In genomic region chr19:2804156-2805004, GRCh38 we compare ENCODE assay signal across 19 cellular contexts. TPM values are rescaled to one million over a fixed set of nuclear protein-coding genes. Genes with fewer than 3 reads are reported as not detected.
DNase-seq lines count a peak whose midpoint lies in the region; ATAC-seq and TF ChIP-seq lines count a peak whose summit lies in the region.
"Had no signal": no experiment of that assay in that cellular context is flagged by ENCODE, and none has a peak within 500 bp of the region (broad histone marks: within the 10 kb centered on the region; RNA-seq: fewer than 3 reads in every experiment).

No MANE protein-coding gene starts in this region.

- no peak overlapping the region for H3K4ac ChIP-seq in trophoblast cell (ENCODE audit: low read depth, low read length)

- H3K4me3 Mint-ChIP-seq in activated naive CD8-positive, alpha-beta T cell treated with anti-CD3 and anti-CD28 coated beads, Interleukin-2, amount 50 U/mL, for 24 hours, result no peak overlapping the region

- H3K79me2 ChIP-seq in SK-N-SH (ENCODE audit: insufficient read depth) (no peaks in the 10 kb centered on the region), trophoblast cell (ENCODE audit: control insufficient read depth, insufficient read depth, low read length, poor library complexity) (no peaks in the 10 kb centered on the region)

- H4K20me1 ChIP-seq in SK-N-SH (ENCODE audit: insufficient read depth), result no peaks in the 10 kb centered on the region

- no peaks in the 10 kb centered on the region for H3F3A ChIP-seq in SK-N-SH (replicated peaks; ENCODE audit: insufficient read depth)

- H3K14ac ChIP-seq in trophoblast cell (ENCODE audit: low read length), result no peak overlapping the region

- DNase-seq in SK-N-SH (peak; percentile 15), GM19238 (ENCODE audit: insufficient read length, low spot score) (peak; percentile 7), trophoblast cell (no peak), HEK293T (ENCODE audit: extremely low spot score) (no peak), tibial artery (no peak)
- DNase-seq in activated naive CD8-positive, alpha-beta T cell treated with anti-CD3 and anti-CD28 coated beads, Interleukin-2, amount 50 U/mL, for 24 hours, result no peak
- DNase-seq: GM23248, NCI-H1048, NCI-H1436 treated with DMSO at 0.1 percent for 48 hours, NCI-H2081 treated with DMSO at 0.1 percent for 48 hours, NCI-H510A, NCI-H774, PC-3, SJCRH30 had no signal

- peak overlapping the region; percentile 8 for H3K18ac ChIP-seq in trophoblast cell (ENCODE audit: low read length)

- H3K36me3 ChIP-seq in SK-N-SH (replicated peaks in 1 of 2; ENCODE audit: control insufficient read depth in 1 of 2, insufficient read depth in 2 of 2, low read length in 1 of 2), result peaks cover 4 to 68% of the 10 kb centered on the region in 2 experiments
- H3K36me3 ChIP-seq in trophoblast cell (ENCODE audit: control insufficient read depth in 1 of 2, insufficient read depth in 2 of 2, low read length in 2 of 2), result peaks cover 84 to 87% of the 10 kb centered on the region in 2 experiments
- peaks cover 9 to 98% (median 65%) of the 10 kb centered on the region in 3 donors for H3K36me3 ChIP-seq in tibial artery

- intact Hi-C loops in tibial artery (cut with DNase I; ENCODE audit: low total_unique reads), result no loop called here

- H3K9ac ChIP-seq in SK-N-SH (no peak overlapping the region), trophoblast cell (ENCODE audit: low read length) (no peak overlapping the region)
- H3K9ac ChIP-seq: GM23248, KMS-11 had no signal

- CTCF ChIA-PET in SK-N-SH (lab: Yijun Ruan, JAX) (interaction anchor here (1.2 to 1.3 kb wide), 2 partner anchors 11 to 55 kb away, joined by 3 read pairs; no protein-coding TSS in a partner anchor), HEK293T (lab: Yijun Ruan, JAX) (no interaction called here)

- H3K4me1 Mint-ChIP-seq in activated naive CD8-positive, alpha-beta T cell treated with anti-CD3 and anti-CD28 coated beads, Interleukin-2, amount 50 U/mL, for 24 hours, result peaks cover 19% of the 10 kb centered on the region

- no peaks in the 10 kb centered on the region for H3K9me2 ChIP-seq in SK-N-SH

- no peak overlapping the region for H3K4me2 ChIP-seq in SK-N-SH
- H3K4me2 ChIP-seq in trophoblast cell (ENCODE audit: low read length), result no peak overlapping the region
- H3K4me2 ChIP-seq: KMS-11 had no signal

- peaks cover 42% of the 10 kb centered on the region for H3K36me3 Mint-ChIP-seq in activated naive CD8-positive, alpha-beta T cell treated with anti-CD3 and anti-CD28 coated beads, Interleukin-2, amount 50 U/mL, for 24 hours (ENCODE audit: low read depth)

- ATAC-seq in SK-N-SH treated with all-trans-retinoic acid at 6 μM for 48 hours (no peak), GM19023 (IDR thresholded peaks at IDR 0.05; ENCODE audit: unreplicated experiment) (no peak)
- ATAC-seq in activated naive CD8-positive, alpha-beta T cell treated with anti-CD3 and anti-CD28 coated beads, Interleukin-2, amount 50 U/mL, for 24 hours, result no peak
- ATAC-seq: PC-3 had no signal

- no peak overlapping the region for H2AK5ac ChIP-seq in trophoblast cell (ENCODE audit: low read length)

- H3K27me3 ChIP-seq in SK-N-SH (ENCODE audit: insufficient read depth), result no peaks in the 10 kb centered on the region
- H3K27me3 ChIP-seq in trophoblast cell (ENCODE audit: insufficient read depth, low read length), result no peaks in the 10 kb centered on the region
- no peaks in the 10 kb centered on the region for H3K27me3 ChIP-seq in tibial artery
- H3K27me3 ChIP-seq: SJCRH30 had no signal

- H3K27ac ChIP-seq in SK-N-SH (ENCODE audit: low read depth in 2 of 2, low read length in 1 of 2), result no peak overlapping the region
- H3K27ac ChIP-seq in trophoblast cell (ENCODE audit: low read depth, low read length), result no peak overlapping the region
- H3K27ac ChIP-seq in tibial artery, result no peak overlapping the region
- H3K27ac ChIP-seq: 22Rv1, GM23248, KMS-11, RWPE1, SJCRH30 had no signal

- H3K4me3 ChIP-seq in SK-N-SH (ENCODE audit: low read depth in 2 of 2, low read length in 1 of 2), result no peak overlapping the region
- no peak overlapping the region for H3K4me3 ChIP-seq in trophoblast cell (ENCODE audit: low read depth, low read length)
- H3K4me3 ChIP-seq in tibial artery, result no peak overlapping the region
- H3K4me3 ChIP-seq: GM23248, SJCRH30 had no signal

- H3K9me3 ChIP-seq in SK-N-SH (no peaks in the 10 kb centered on the region), trophoblast cell (ENCODE audit: insufficient read depth, low read depth, low read length) (no peaks in the 10 kb centered on the region), tibial artery (no peaks in the 10 kb centered on the region)
- H3K9me3 ChIP-seq: SJCRH30 had no signal

- H3K4me1 ChIP-seq in SK-N-SH (ENCODE audit: control insufficient read depth in 1 of 2, insufficient read depth in 2 of 2, low read depth in 1 of 2, low read length in 1 of 2) (no peaks in the 10 kb centered on the region), trophoblast cell (ENCODE audit: control insufficient read depth in 1 of 2, insufficient read depth in 2 of 2, low read length in 2 of 2) (peaks cover 0 to under 1% of the 10 kb centered on the region in 2 experiments), tibial artery (no peaks in the 10 kb centered on the region)
- H3K4me1 ChIP-seq: SJCRH30 had no signal

- no peak for TF ChIP-seq CTCF in SK-N-SH (IDR thresholded peaks at IDR 0.05)
- no peak for TF ChIP-seq CTCF in tibial artery (IDR thresholded peaks at IDR 0.05)

- no peak for TF ChIP-seq RAD21 in SK-N-SH (IDR thresholded peaks at IDR 0.05; ENCODE audit: low read length)

- H2BK12ac ChIP-seq in trophoblast cell (ENCODE audit: low read length), result no peak overlapping the region

- no peak overlapping the region for H2BK120ac ChIP-seq in trophoblast cell (ENCODE audit: insufficient read depth, low read length, poor library complexity)

- POLR2A ChIA-PET in SK-N-SH (lab: Yijun Ruan, JAX), result interaction anchor here (1.0 kb wide), 1 partner anchor 17 kb away, joined by 3 read pairs; no protein-coding TSS in a partner anchor
- POLR2A ChIA-PET in HEK293T (lab: Yijun Ruan, JAX), result interaction anchor here (1.2 kb wide), 1 partner anchor 21 kb away, joined by 3 read pairs; the partner anchor contains the start of gene SGTA

- WGBS in SK-N-SH (ENCODE audit: low lambda C conversion rate), result 96% methylated on average over 25 of the region's 27 CpGs
- WGBS in trophoblast cell (ENCODE audit: extremely low coverage, insufficient coverage, insufficient read length), result no CpG with 5 or more reads among the region's 27 CpGs

- peak overlapping the region; percentile 16 for H4K91ac ChIP-seq in trophoblast cell (ENCODE audit: low read depth, low read length)

- no peaks in the 10 kb centered on the region for H3K27me3 Mint-ChIP-seq in activated naive CD8-positive, alpha-beta T cell treated with anti-CD3 and anti-CD28 coated beads, Interleukin-2, amount 50 U/mL, for 24 hours

- H3K23ac ChIP-seq in trophoblast cell (ENCODE audit: low read length), result no peak overlapping the region

- peak overlapping the region; percentile 68 for H3K27ac Mint-ChIP-seq in activated naive CD8-positive, alpha-beta T cell treated with anti-CD3 and anti-CD28 coated beads, Interleukin-2, amount 50 U/mL, for 24 hours

- TF ChIP-seq EP300 in SK-N-SH (IDR thresholded peaks at IDR 0.05; ENCODE audit: borderline replicate concordance in 1 of 2, low read depth in 1 of 2, low read length in 1 of 2), result no peak

- H3K79me1 ChIP-seq in trophoblast cell (ENCODE audit: low read length), result no peaks in the 10 kb centered on the region

- no peak overlapping the region for H4K8ac ChIP-seq in trophoblast cell (ENCODE audit: low read depth, low read length)

- H3K9me3 Mint-ChIP-seq in activated naive CD8-positive, alpha-beta T cell treated with anti-CD3 and anti-CD28 coated beads, Interleukin-2, amount 50 U/mL, for 24 hours, result no peaks in the 10 kb centered on the region

- H2AFZ ChIP-seq in SK-N-SH (ENCODE audit: low read depth), result no peak overlapping the region
- H2AFZ ChIP-seq in trophoblast cell (ENCODE audit: insufficient read depth, low read length, poor library complexity), result no peak overlapping the region
- H2AFZ ChIP-seq: GM23248 had no signal

- H2BK5ac ChIP-seq in trophoblast cell (ENCODE audit: low read depth, low read length, poor library complexity), result no peak overlapping the region

- no peak overlapping the region for H4K12ac ChIP-seq in trophoblast cell (ENCODE audit: low read depth, low read length)

TF ChIP-seq in SK-N-SH, 30 proteins besides CTCF, POLR2A, EP300 and RAD21 (continues in another document):
- TF ChIP-seq FOXJ3 (CRISPR knock-in tag; IDR thresholded peaks at IDR 0.05) (no peak), POLR2AphosphoS5 (IDR thresholded peaks at IDR 0.05; ENCODE audit: low read depth, low read length) (no peak)

TF ChIP-seq in SK-N-SH treated with all-trans-retinoic acid at 6 μM for 48 hours, 23 proteins besides CTCF, POLR2A, EP300 and RAD21 (continues in another document):
- TF ChIP-seq ARNTL (CRISPR knock-in tag; IDR thresholded peaks at IDR 0.05; ENCODE audit: borderline replicate concordance, low read depth), result no peak
- TF ChIP-seq TOX (CRISPR knock-in tag; IDR thresholded peaks at IDR 0.05; ENCODE audit: borderline replicate concordance), result no peak

TF ChIP-seq in HEK293T, 16 proteins besides CTCF, POLR2A, EP300 and RAD21 (continues in another document):
- no peak for TF ChIP-seq TARDBP (IDR thresholded peaks at IDR 0.05)
- TF ChIP-seq L3MBTL2 (conservative IDR thresholded peaks at IDR 0.05), result no peak
- TF ChIP-seq PKNOX1 (IDR thresholded peaks at IDR 0.05), result no peak

RNA-seq across cellular contexts. Expression of gene ZNF554, which starts 15.3 kb away (rescaled TPM):
- polyA plus RNA-seq in SK-N-SH (2012; rRNA removed), result 1.7 and 2.1 TPM in 2 replicates
- polyA plus RNA-seq in SK-N-SH (2012; cell fraction: cytosol; rRNA removed), result 1.1 and 1.3 TPM in 2 replicates
- polyA plus RNA-seq in SK-N-SH (2012; cell fraction: nucleus; rRNA removed), result 5.6 and 5.8 TPM in 2 replicates
- polyA plus RNA-seq in trophoblast cell (2013), result 4.9 and 5.0 TPM in 2 replicates

RNA-seq across cellular contexts. Expression of gene THOP1, which starts 19.1 kb away (rescaled TPM):
- polyA plus RNA-seq in SK-N-SH (2012; rRNA removed), result 124 and 138 TPM in 2 replicates
- polyA plus RNA-seq in SK-N-SH (2012; cell fraction: cytosol; rRNA removed), result 57.3 and 90.2 TPM in 2 replicates
- polyA plus RNA-seq in SK-N-SH (2012; cell fraction: nucleus; rRNA removed), result 210 and 269 TPM in 2 replicates
- polyA plus RNA-seq in trophoblast cell (2013), result 71.6 and 74.6 TPM in 2 replicates

RNA-seq across cellular contexts. Expression of gene SGTA, which starts 21.3 kb away (rescaled TPM):
- polyA plus RNA-seq in SK-N-SH (2012; rRNA removed), result 60.4 and 78.4 TPM in 2 replicates
- polyA plus RNA-seq in SK-N-SH (2012; cell fraction: cytosol; rRNA removed), result 31.1 and 45.4 TPM in 2 replicates
- polyA plus RNA-seq in SK-N-SH (2012; cell fraction: nucleus; rRNA removed), result 58.8 and 85.2 TPM in 2 replicates
- polyA plus RNA-seq in trophoblast cell (2013), result 104 and 107 TPM in 2 replicates

RNA-seq across cellular contexts. Expression of gene ZNF555, which starts 36.9 kb away (rescaled TPM):
- 1.4 and 2.2 TPM in 2 replicates for polyA plus RNA-seq in SK-N-SH (2012; rRNA removed)
- 1.8 and 2.1 TPM in 2 replicates for polyA plus RNA-seq in SK-N-SH (2012; cell fraction: cytosol; rRNA removed)
- polyA plus RNA-seq in SK-N-SH (2012; cell fraction: nucleus; rRNA removed), result 2.0 and 3.1 TPM in 2 replicates
- polyA plus RNA-seq in trophoblast cell (2013), result 3.9 and 4.1 TPM in 2 replicates

Comparison
In these comparisons a context has a peak if more than half of its experiments do, and no peak if none do; other contexts are left out.
1. DNase-seq: peak in SK-N-SH (single experiment) and GM19238 (single experiment); none in activated naive CD8-positive, alpha-beta T cell treated with anti-CD3 and anti-CD28 coated beads, Interleukin-2, amount 50 U/mL, for 24 hours (single experiment), trophoblast cell (0 of 2), HEK293T (single experiment) and tibial artery (0 of 2).